12 cellular contexts compared by ENCODE assay signal in genomic region chr18:48590678-48591077, GRCh38. TPM values are rescaled to one million over a fixed set of nuclear protein-coding genes. Genes with fewer than 3 reads are reported as not detected.
DNase-seq lines count a peak whose midpoint lies in the region; ATAC-seq and TF ChIP-seq lines count a peak whose summit lies in the region.
"Had no signal": no experiment of that assay in that cellular context is flagged by ENCODE, and none has a peak within 500 bp of the region (broad histone marks: within the 10 kb centered on the region; RNA-seq: fewer than 3 reads in every experiment).

No MANE protein-coding gene starts in this region.

- no peak for TF ChIP-seq RAD21 in Ishikawa (IDR thresholded peaks at IDR 0.05; ENCODE audit: low read depth)

- H3K36me3 Mint-ChIP-seq in activated T-helper 17 cell treated with anti-CD3 and anti-CD28 coated beads, Interleukin-2, amount 50 U/mL, for 72 hours (ENCODE audit: low read depth): no peaks in the 10 kb centered on the region
- H3K36me3 Mint-ChIP-seq: CD8-positive, alpha-beta memory T cell had no signal

- H3K27me3 ChIP-seq in kidney epithelial cell (ENCODE audit: control insufficient read depth, insufficient read depth, low read length): no peaks in the 10 kb centered on the region

- TF ChIP-seq EP300 in Ishikawa (IDR thresholded peaks at IDR 0.05; ENCODE audit: borderline replicate concordance): peak; percentile 40; the same call in 1 of the 2 replicates

- H3K9me3 Mint-ChIP-seq in activated T-helper 17 cell treated with anti-CD3 and anti-CD28 coated beads, Interleukin-2, amount 50 U/mL, for 72 hours: no peaks in the 10 kb centered on the region
- H3K9me3 Mint-ChIP-seq: activated T-cell treated with anti-CD3 and anti-CD28 coated beads, Interleukin-2, amount 50 U/mL, for 24 hours; CD8-positive, alpha-beta memory T cell had no signal

- no peak for ATAC-seq in HG03196 (IDR thresholded peaks at IDR 0.05; ENCODE audit: unreplicated experiment)
- ATAC-seq in activated T-helper 17 cell treated with anti-CD3 and anti-CD28 coated beads, Interleukin-2, amount 50 U/mL, for 72 hours (replicated peaks): no peak

- peaks cover under 1% of the 10 kb centered on the region for H3K36me3 ChIP-seq in kidney epithelial cell (ENCODE audit: control insufficient read depth, insufficient read depth, low read length)

- H3K4me3 Mint-ChIP-seq in activated T-helper 17 cell treated with anti-CD3 and anti-CD28 coated beads, Interleukin-2, amount 50 U/mL, for 72 hours: no peak overlapping the region
- H3K4me3 Mint-ChIP-seq: activated T-cell treated with anti-CD3 and anti-CD28 coated beads, Interleukin-2, amount 50 U/mL, for 24 hours; CD8-positive, alpha-beta memory T cell had no signal

- no peak overlapping the region for H3K27ac Mint-ChIP-seq in activated T-helper 17 cell treated with anti-CD3 and anti-CD28 coated beads, Interleukin-2, amount 50 U/mL, for 72 hours
- H3K27ac Mint-ChIP-seq: activated T-cell treated with anti-CD3 and anti-CD28 coated beads, Interleukin-2, amount 50 U/mL, for 24 hours; CD8-positive, alpha-beta memory T cell had no signal

- no peaks in the 10 kb centered on the region for H3K27me3 Mint-ChIP-seq in activated T-helper 17 cell treated with anti-CD3 and anti-CD28 coated beads, Interleukin-2, amount 50 U/mL, for 72 hours
- H3K27me3 Mint-ChIP-seq: activated T-cell treated with anti-CD3 and anti-CD28 coated beads, Interleukin-2, amount 50 U/mL, for 24 hours had no signal

- no peak for TF ChIP-seq CTCF in kidney epithelial cell (IDR thresholded peaks at IDR 0.05; ENCODE audit: insufficient read depth, low read length, poor library complexity, severe bottlenecking)

- H3K4me1 Mint-ChIP-seq in activated T-helper 17 cell treated with anti-CD3 and anti-CD28 coated beads, Interleukin-2, amount 50 U/mL, for 72 hours: no peaks in the 10 kb centered on the region
- H3K4me1 Mint-ChIP-seq: CD8-positive, alpha-beta memory T cell had no signal

- peak; percentile 93 for DNase-seq in AG08395 (ENCODE audit: low spot score)
- DNase-seq in cerebellum (ENCODE audit: low spot score): peak; percentile 38
- DNase-seq in kidney epithelial cell (ENCODE audit: low read depth): peak; percentile 10
- no peak for DNase-seq in NCI-H2107 treated with DMSO at 0.1 percent for 48 hours (lab: John Stamatoyannopoulos, UW; ENCODE audit: unreplicated experiment)
- DNase-seq in hypothalamus (lab: John Stamatoyannopoulos, UW): no peak
- DNase-seq: activated T-cell treated with anti-CD3 and anti-CD28 coated beads, Interleukin-2, amount 50 U/mL, for 24 hours; CD8-positive, alpha-beta memory T cell; NCI-H510A treated with DMSO at 0.1 percent for 48 hours; T-helper 2 cell had no signal

- H3K4me3 ChIP-seq in kidney epithelial cell (ENCODE audit: low read depth, low read length): no peak overlapping the region

TF ChIP-seq in Ishikawa, 13 proteins besides CTCF, POLR2A, EP300 and RAD21:
- TF ChIP-seq TEAD4 (IDR thresholded peaks at IDR 0.05) (0 out of 2 replicates have a peak, but pooled peaks have one; percentile 32), TAF1 (IDR thresholded peaks at IDR 0.05; ENCODE audit: low read depth) (no peak), NFIC (IDR thresholded peaks at IDR 0.05) (peak; percentile 82; the same call in 1 of the 2 replicates)

RNA-seq across cellular contexts. Expression of gene CTIF, which starts 51.8 kb away (rescaled TPM):
- total RNA-seq in cerebellum (52.4 TPM), kidney epithelial cell (24.3 and 29.4 TPM in 2 replicates)
- total RNA-seq in activated T-helper 17 cell treated with anti-CD3 and anti-CD28 coated beads, Interleukin-2, amount 50 U/mL, for 72 hours: 1 to 10 TPM; 7.9 to 8.2 TPM

Comparison
In these comparisons a context has a peak if more than half of its experiments do, and no peak if none do; other contexts are left out.
1. DNase-seq: peak in AG08395 (single experiment), cerebellum (single experiment) and kidney epithelial cell (single experiment); none in NCI-H2107 treated with DMSO at 0.1 percent for 48 hours (single experiment) and hypothalamus (0 of 51).